ENCODE assay signal across 25 cellular contexts in genomic region chr20:46636514-46636913, GRCh38. TPM values are rescaled to one million over a fixed set of nuclear protein-coding genes. Genes with fewer than 3 reads are reported as not detected.
DNase-seq lines count a peak whose midpoint lies in the region; ATAC-seq, FAIRE-seq and TF ChIP-seq lines count a peak whose summit lies in the region.
"Had no signal": no experiment of that assay in that cellular context is flagged by ENCODE, and none has a peak within 500 bp of the region (broad histone marks: within the 10 kb centered on the region; RNA-seq: fewer than 3 reads in every experiment).

No MANE protein-coding gene starts in this region.

- H3K27ac Mint-ChIP-seq in activated naive CD4-positive, alpha-beta T cell treated with anti-CD3 and anti-CD28 coated beads for 36 hours = no peak overlapping the region
- no peak overlapping the region for H3K27ac Mint-ChIP-seq in activated naive CD4-positive, alpha-beta T cell treated with anti-CD3 and anti-CD28 coated beads, Interleukin-2, amount 10 ng/mL, durations not matched to agents 7 days and 5 days
- H3K27ac Mint-ChIP-seq: CD4-positive, alpha-beta T cell; HFFc6 had no signal

- TF ChIP-seq CTCF in HepG2 (CRISPR knock-in tag; IDR thresholded peaks at IDR 0.05) (no peak), right lobe of liver (IDR thresholded peaks at IDR 0.05) (no peak), dorsolateral prefrontal cortex (IDR thresholded peaks at IDR 0.05 in 54 of 56, conservative IDR thresholded peaks at IDR 0.05 in 2 of 56; ENCODE audit: low read depth in 1 of 56, partially characterized antibody in 56 of 56) (no peak), adrenal gland (IDR thresholded peaks at IDR 0.05) (no peak)

- no peak overlapping the region for H2AK5ac ChIP-seq in trophoblast cell (ENCODE audit: low read length)

- TF ChIP-seq EP300 in HepG2 (IDR thresholded peaks at IDR 0.05; ENCODE audit: low read depth in 2 of 2, low read length in 2 of 2) (no peak), HepG2 (CRISPR knock-in tag; IDR thresholded peaks at IDR 0.05; ENCODE audit: borderline replicate concordance) (no peak)

- H3K14ac ChIP-seq in trophoblast cell (ENCODE audit: low read length) = peak overlapping the region; percentile 38

- no peak overlapping the region for H4K12ac ChIP-seq in trophoblast cell (ENCODE audit: low read depth, low read length)

- DNase-seq in HepG2 (ENCODE audit: low spot score) = no peak
- DNase-seq in right lobe of liver = no peak
- DNase-seq in dorsolateral prefrontal cortex = no peak
- no peak for DNase-seq in trophoblast cell
- DNase-seq in activated naive CD4-positive, alpha-beta T cell treated with anti-CD3 and anti-CD28 coated beads for 36 hours = no peak
- DNase-seq in activated naive CD4-positive, alpha-beta T cell treated with anti-CD3 and anti-CD28 coated beads, Interleukin-2, amount 10 ng/mL, durations not matched to agents 7 days and 5 days = no peak
- DNase-seq in adrenal gland = no peak
- DNase-seq: 8988T; ACHN; AML-193; BE2C; CD4-positive, alpha-beta T cell; CD8-positive, alpha-beta memory T cell; DMS153; DND-41; GOT3; HFFc6 had no signal

- no TSS peak for BruUV-seq in HepG2 (replicated peaks; lab: Mats Ljungman, UMichigan)

- H3K4me1 ChIP-seq in HepG2 (ENCODE audit: insufficient read depth, low read length) (peaks cover 100% of the 10 kb centered on the region), right lobe of liver (peaks cover 0 to 23% (median 6%) of the 10 kb centered on the region in 4 donors), trophoblast cell (ENCODE audit: control insufficient read depth in 1 of 2, insufficient read depth in 2 of 2, low read length in 2 of 2) (peaks cover 36 to 43% of the 10 kb centered on the region in 2 experiments), adrenal gland (replicated peaks in 1 of 2) (peaks cover 0 to 2% of the 10 kb centered on the region in 2 donors)
- H3K4me1 ChIP-seq: A549, BE2C, HAP-1 had no signal

- intact Hi-C loops in HepG2 (cut with micrococcal nuclease; ENCODE audit: unreplicated experiment) (no loop called here), right lobe of liver (cut with DNase I) (no loop called here), dorsolateral prefrontal cortex (cut with DNase I) (loop anchor here (5.0 kb wide), 2 partner anchors 69 to 74 kb away; no protein-coding TSS in a partner anchor), adrenal gland (cut with DNase I) (no loop called here)
- intact Hi-C loops in activated naive CD4-positive, alpha-beta T cell treated with anti-CD3 and anti-CD28 coated beads for 36 hours (cut with micrococcal nuclease) = no loop called here

- ATAC-seq in HepG2 = no peak
- ATAC-seq in right lobe of liver = no peak
- ATAC-seq: A549 had no signal

- WGBS in HepG2 (ENCODE audit: low lambda C conversion rate) = 96% methylated on average over 4 of the region's 4 CpGs
- WGBS in right lobe of liver (ENCODE audit: insufficient coverage, low coverage, low lambda C conversion rate, missing lambda C conversion rate) = no CpG with 5 or more reads among the region's 4 CpGs
- WGBS in trophoblast cell (ENCODE audit: extremely low coverage, insufficient coverage, insufficient read length) = no CpG with 5 or more reads among the region's 4 CpGs
- WGBS in adrenal gland, 4 donors = 92 to 95% (median 94%) methylated on average over 4 of the region's 4 CpGs

- H3K36me3 Mint-ChIP-seq in activated naive CD4-positive, alpha-beta T cell treated with anti-CD3 and anti-CD28 coated beads for 36 hours (ENCODE audit: low read depth) = no peaks in the 10 kb centered on the region
- no peaks in the 10 kb centered on the region for H3K36me3 Mint-ChIP-seq in activated naive CD4-positive, alpha-beta T cell treated with anti-CD3 and anti-CD28 coated beads, Interleukin-2, amount 10 ng/mL, durations not matched to agents 7 days and 5 days
- H3K36me3 Mint-ChIP-seq: CD14-positive monocyte; CD8-positive, alpha-beta memory T cell had no signal

- TF ChIP-seq RAD21 in HepG2 (CRISPR knock-in tag; IDR thresholded peaks at IDR 0.05) = no peak

- in situ Hi-C loops in HepG2 (cut with HindIII; ENCODE audit: extremely low pct_ligation_motif_present, low pct_unique_long_range_greater_than_20kb) = loop anchor here (5.0 kb wide), 1 partner anchor 69 kb away; no protein-coding TSS in a partner anchor

- peaks cover 7% of the 10 kb centered on the region for H3K27me3 Mint-ChIP-seq in activated naive CD4-positive, alpha-beta T cell treated with anti-CD3 and anti-CD28 coated beads for 36 hours (ENCODE audit: low read depth)
- H3K27me3 Mint-ChIP-seq in activated naive CD4-positive, alpha-beta T cell treated with anti-CD3 and anti-CD28 coated beads, Interleukin-2, amount 10 ng/mL, durations not matched to agents 7 days and 5 days = peaks cover 9% of the 10 kb centered on the region

- no peak for FAIRE-seq in HepG2 (lab: Jason Lieb, UNC)
- FAIRE-seq: A549, G401.6, GM12892, GM18507, H54 had no signal

- H3K4me2 ChIP-seq in HepG2 (ENCODE audit: low read depth, low read length) (no peak overlapping the region), trophoblast cell (ENCODE audit: low read length) (no peak overlapping the region)
- H3K4me2 ChIP-seq: A549 had no signal

- no peak overlapping the region for H3K9ac ChIP-seq in HepG2 (ENCODE audit: insufficient read depth, low read depth, low read length)
- no peak overlapping the region for H3K9ac ChIP-seq in trophoblast cell (ENCODE audit: low read length)
- H3K9ac ChIP-seq: BLaER1 treated with 17β-estradiol and CSF1 and Interleukin-3, amounts not matched to agents 10 nM and 100 nM had no signal

- H3K27me3 ChIP-seq in HepG2 (ENCODE audit: control insufficient read depth in 1 of 2, insufficient read depth in 2 of 2, low read length in 2 of 2) = no peaks in the 10 kb centered on the region
- no peaks in the 10 kb centered on the region for H3K27me3 ChIP-seq in right lobe of liver
- no peaks in the 10 kb centered on the region for H3K27me3 ChIP-seq in dorsolateral prefrontal cortex
- H3K27me3 ChIP-seq in trophoblast cell (ENCODE audit: insufficient read depth, low read length) = no peaks in the 10 kb centered on the region
- no peaks in the 10 kb centered on the region for H3K27me3 ChIP-seq in adrenal gland
- H3K27me3 ChIP-seq: BE2C; BLaER1 treated with 17β-estradiol and CSF1 and Interleukin-3, amounts not matched to agents 10 nM and 100 nM had no signal

- H3K79me1 ChIP-seq in trophoblast cell (ENCODE audit: low read length) = peaks cover 24% of the 10 kb centered on the region

- POLR2A ChIA-PET in HepG2 (lab: Yijun Ruan, JAX) = interaction anchor here (1.0 to 6.4 kb wide), 3 partner anchors 12 to 51 kb away, joined by 3 to 72 read pairs (median 42); partner anchors contain the start of gene SLC13A3

- H3K79me2 ChIP-seq in HepG2 (ENCODE audit: insufficient read depth, low read length) = peaks cover 2% of the 10 kb centered on the region
- no peaks in the 10 kb centered on the region for H3K79me2 ChIP-seq in trophoblast cell (ENCODE audit: control insufficient read depth, insufficient read depth, low read length, poor library complexity)

- H3K27ac ChIP-seq in HepG2 (ENCODE audit: extremely low read length, insufficient read depth, low read length) (no peak overlapping the region), right lobe of liver (no peak overlapping the region), dorsolateral prefrontal cortex (peak overlapping the region in 38 of 59 donors; percentile 9 to 94 (median 86)), trophoblast cell (ENCODE audit: low read depth, low read length) (no peak overlapping the region), adrenal gland (no peak overlapping the region)
- H3K27ac ChIP-seq: A549; BLaER1 treated with 17β-estradiol and CSF1 and Interleukin-3, amounts not matched to agents 10 nM and 100 nM had no signal

- no peak overlapping the region for H3K23ac ChIP-seq in trophoblast cell (ENCODE audit: low read length)

- peaks cover 4 to 19% of the 10 kb centered on the region in 2 experiments; a peak in 4 of 5 replicates for H3K36me3 ChIP-seq in HepG2 (replicated peaks in 1 of 2; ENCODE audit: control insufficient read depth in 1 of 2, insufficient read depth in 2 of 2, low read length in 2 of 2)
- H3K36me3 ChIP-seq in right lobe of liver = no peaks in the 10 kb centered on the region
- H3K36me3 ChIP-seq in trophoblast cell (ENCODE audit: control insufficient read depth in 1 of 2, insufficient read depth in 2 of 2, low read length in 2 of 2) = no peaks in the 10 kb centered on the region
- H3K36me3 ChIP-seq in adrenal gland (replicated peaks in 1 of 2) = no peaks in the 10 kb centered on the region
- H3K36me3 ChIP-seq: BE2C; BLaER1 treated with 17β-estradiol and CSF1 and Interleukin-3, amounts not matched to agents 10 nM and 100 nM; HAP-1 had no signal

- H4K91ac ChIP-seq in trophoblast cell (ENCODE audit: low read depth, low read length) = peak overlapping the region; percentile 53

- H3K4me3 Mint-ChIP-seq in activated naive CD4-positive, alpha-beta T cell treated with anti-CD3 and anti-CD28 coated beads for 36 hours = no peak overlapping the region
- H3K4me3 Mint-ChIP-seq in activated naive CD4-positive, alpha-beta T cell treated with anti-CD3 and anti-CD28 coated beads, Interleukin-2, amount 10 ng/mL, durations not matched to agents 7 days and 5 days = no peak overlapping the region
- H3K4me3 Mint-ChIP-seq: CD14-positive monocyte; CD4-positive, alpha-beta T cell; CD8-positive, alpha-beta memory T cell; HFFc6 had no signal

- H2AFZ ChIP-seq in HepG2 (ENCODE audit: low read length) (no peak overlapping the region), trophoblast cell (ENCODE audit: insufficient read depth, low read length, poor library complexity) (no peak overlapping the region)

- H3K4me3 ChIP-seq in HepG2 (replicated peaks in 1 of 3; ENCODE audit: insufficient read depth in 1 of 3, low read depth in 2 of 3, low read length in 3 of 3) (no peak overlapping the region), right lobe of liver (no peak overlapping the region), dorsolateral prefrontal cortex (no peak overlapping the region), trophoblast cell (ENCODE audit: low read depth, low read length) (no peak overlapping the region), adrenal gland (no peak overlapping the region)
- H3K4me3 ChIP-seq: A549; BLaER1 treated with 17β-estradiol and CSF1 and Interleukin-3, amounts not matched to agents 10 nM and 100 nM; HAP-1 had no signal

- peak overlapping the region; percentile 39 for H3K18ac ChIP-seq in trophoblast cell (ENCODE audit: low read length)

- peak overlapping the region; percentile 85 for H2BK12ac ChIP-seq in trophoblast cell (ENCODE audit: low read length)

- H3K4ac ChIP-seq in trophoblast cell (ENCODE audit: low read depth, low read length) = no peak overlapping the region

- peak overlapping the region; percentile 65 for H2BK120ac ChIP-seq in trophoblast cell (ENCODE audit: insufficient read depth, low read length, poor library complexity)

- TF ChIP-seq POLR2A in HepG2 (IDR thresholded peaks at IDR 0.05; ENCODE audit: insufficient read depth in 1 of 2, low read depth in 2 of 2, low read length in 2 of 2) (no peak), right lobe of liver (IDR thresholded peaks at IDR 0.05) (no peak), adrenal gland (IDR thresholded peaks at IDR 0.05) (no peak)

- H4K8ac ChIP-seq in trophoblast cell (ENCODE audit: low read depth, low read length) = no peak overlapping the region

- H2BK5ac ChIP-seq in trophoblast cell (ENCODE audit: low read depth, low read length, poor library complexity) = peak overlapping the region; percentile 15

- no peaks in the 10 kb centered on the region for H3K4me1 Mint-ChIP-seq in activated naive CD4-positive, alpha-beta T cell treated with anti-CD3 and anti-CD28 coated beads for 36 hours (ENCODE audit: low read depth)
- no peaks in the 10 kb centered on the region for H3K4me1 Mint-ChIP-seq in activated naive CD4-positive, alpha-beta T cell treated with anti-CD3 and anti-CD28 coated beads, Interleukin-2, amount 10 ng/mL, durations not matched to agents 7 days and 5 days
- H3K4me1 Mint-ChIP-seq: CD8-positive, alpha-beta memory T cell had no signal

- H3K9me3 ChIP-seq in HepG2 (ENCODE audit: low read length) = no peaks in the 10 kb centered on the region
- H3K9me3 ChIP-seq in right lobe of liver = no peaks in the 10 kb centered on the region
- no peaks in the 10 kb centered on the region for H3K9me3 ChIP-seq in trophoblast cell (ENCODE audit: insufficient read depth, low read depth, low read length)
- no peaks in the 10 kb centered on the region for H3K9me3 ChIP-seq in adrenal gland (replicated peaks in 1 of 3)
- H3K9me3 ChIP-seq: A549, BE2C, HAP-1 had no signal

- H3K9me3 Mint-ChIP-seq in activated naive CD4-positive, alpha-beta T cell treated with anti-CD3 and anti-CD28 coated beads for 36 hours = no peaks in the 10 kb centered on the region
- H3K9me3 Mint-ChIP-seq in activated naive CD4-positive, alpha-beta T cell treated with anti-CD3 and anti-CD28 coated beads, Interleukin-2, amount 10 ng/mL, durations not matched to agents 7 days and 5 days = no peaks in the 10 kb centered on the region
- H3K9me3 Mint-ChIP-seq: CD4-positive, alpha-beta T cell; CD8-positive, alpha-beta memory T cell; HFFc6 had no signal

- no peaks in the 10 kb centered on the region for H4K20me1 ChIP-seq in HepG2 (ENCODE audit: insufficient read depth, low read length)
- H4K20me1 ChIP-seq: BLaER1 treated with 17β-estradiol and CSF1 and Interleukin-3, amounts not matched to agents 10 nM and 100 nM had no signal

- CTCF ChIA-PET in HepG2 (lab: Yijun Ruan, JAX; ENCODE audit: low intra/inter-chr PET ratio, low total read pairs) = no interaction called here
- CTCF ChIA-PET in activated naive CD4-positive, alpha-beta T cell treated with anti-CD3 and anti-CD28 coated beads for 36 hours (lab: Charles Lee) = no interaction called here
- CTCF ChIA-PET in activated naive CD4-positive, alpha-beta T cell treated with anti-CD3 and anti-CD28 coated beads, Interleukin-2, amount 10 ng/mL, durations not matched to agents 7 days and 5 days (lab: Charles Lee) = no interaction called here

RNA-seq across cellular contexts. Expression of gene SLC13A3, which starts 14.7 kb away (rescaled TPM):
- total RNA-seq in HepG2 (2016; rRNA removed; fragmentation: Illumina TruSeq; extraction: Trizol) (27.9 and 66.5 TPM in 2 replicates), right lobe of liver (10 to 100 TPM in 3 of 6 experiments, 1 to 10 TPM in 3; 3.7 to 14.6 (median 9.3) TPM), dorsolateral prefrontal cortex (10 to 100 TPM in 119 of 120 experiments, 1 to 10 TPM in 1; 7.7 to 76.0 (median 26.1) TPM), adrenal gland (10 to 100 TPM in 1 of 8 donors, 1 to 10 TPM in 7; 1.6 to 11.2 (median 4.0) TPM)
- total RNA-seq in HepG2 (2016; cell fraction: cytosol; rRNA removed; fragmentation: Illumina TruSeq; extraction: Trizol; ENCODE audit: low read depth) = 23.8 and 30.4 TPM in 2 replicates
- 29.2 and 65.4 TPM in 2 replicates for total RNA-seq in HepG2 (2016; cell fraction: insoluble cytoplasmic fraction; rRNA removed; fragmentation: Illumina TruSeq; extraction: Trizol)
- 25.6 and 35.7 TPM in 2 replicates for total RNA-seq in HepG2 (2016; cell fraction: membrane; rRNA removed; fragmentation: Illumina TruSeq; extraction: Trizol)
- total RNA-seq in HepG2 (2016; cell fraction: nucleus; rRNA removed; fragmentation: Illumina TruSeq; extraction: Trizol) = 59.9 and 65.1 TPM in 2 replicates
- polyA plus RNA-seq in HepG2 (2011; rRNA removed) (63.3 and 76.0 TPM in 2 replicates), adrenal gland (1 to 10 TPM; 1.5 to 4.2 (median 1.9) TPM)
- 40.8 and 74.9 TPM in 2 replicates for polyA plus RNA-seq in HepG2 (2011; cell fraction: cytosol; rRNA removed)
- 88.1 and 138 TPM in 2 replicates for polyA plus RNA-seq in HepG2 (2011; cell fraction: nucleus; rRNA removed)
- 42.2 and 59.1 TPM in 2 replicates for polyA plus RNA-seq in HepG2 (2012)
- 25.1 and 35.1 TPM in 2 replicates for polyA plus RNA-seq in HepG2 (2016; cell fraction: cytosol; fragmentation: Illumina TruSeq; extraction: Trizol; ENCODE audit: low read depth)
- polyA plus RNA-seq in HepG2 (2016; cell fraction: insoluble cytoplasmic fraction; fragmentation: Illumina TruSeq; extraction: Trizol; ENCODE audit: low read depth) = 30.5 and 31.8 TPM in 2 replicates
- polyA plus RNA-seq in HepG2 (2016; cell fraction: membrane; fragmentation: Illumina TruSeq; extraction: Trizol; ENCODE audit: low read depth) = 24.6 and 30.2 TPM in 2 replicates
- 99.0 and 99.2 TPM in 2 replicates for polyA plus RNA-seq in HepG2 (2016; cell fraction: nucleus; fragmentation: Illumina TruSeq; extraction: Trizol; ENCODE audit: insufficient read depth, low read depth)
- polyA minus RNA-seq in HepG2 (2011; rRNA and poly(A)+ RNA removed; ENCODE audit: low replicate concordance) = 0.42 and 193 TPM in 2 replicates
- 32.3 and 43.5 TPM in 2 replicates for polyA minus RNA-seq in HepG2 (2011; cell fraction: cytosol; rRNA and poly(A)+ RNA removed)
- polyA minus RNA-seq in HepG2 (2011; cell fraction: nucleus; rRNA and poly(A)+ RNA removed) = 50.4 and 63.9 TPM in 2 replicates
- 2.9 and 3.4 TPM in 2 replicates for polyA plus RNA-seq in trophoblast cell (2013)
- total RNA-seq in activated naive CD4-positive, alpha-beta T cell treated with anti-CD3 and anti-CD28 coated beads for 36 hours = not detected
- polyA plus RNA-seq: CD14-positive monocyte; CD8-positive, alpha-beta memory T cell had no signal

RNA-seq across cellular contexts. Expression of gene TP53RK, which starts 52.7 kb away (rescaled TPM):
- total RNA-seq in HepG2 (2016; rRNA removed; fragmentation: Illumina TruSeq; extraction: Trizol) (25.5 and 31.0 TPM in 2 replicates), right lobe of liver (1 to 10 TPM; 3.1 to 10.0 (median 5.2) TPM), dorsolateral prefrontal cortex (10 to 100 TPM in 119 of 120 experiments, 1 to 10 TPM in 1; 9.6 to 17.8 (median 13.5) TPM), adrenal gland (10 to 100 TPM in 7 of 8 donors, 1 to 10 TPM in 1; 9.7 to 35.0 (median 16.9) TPM)
- total RNA-seq in HepG2 (2016; cell fraction: cytosol; rRNA removed; fragmentation: Illumina TruSeq; extraction: Trizol; ENCODE audit: low read depth) = 5.6 and 7.0 TPM in 2 replicates
- 26.0 and 33.1 TPM in 2 replicates for total RNA-seq in HepG2 (2016; cell fraction: insoluble cytoplasmic fraction; rRNA removed; fragmentation: Illumina TruSeq; extraction: Trizol)
- 12.6 and 14.4 TPM in 2 replicates for total RNA-seq in HepG2 (2016; cell fraction: membrane; rRNA removed; fragmentation: Illumina TruSeq; extraction: Trizol)
- 15.4 and 17.9 TPM in 2 replicates for total RNA-seq in HepG2 (2016; cell fraction: nucleus; rRNA removed; fragmentation: Illumina TruSeq; extraction: Trizol)
- polyA plus RNA-seq in HepG2 (2011; rRNA removed) (11.3 and 12.9 TPM in 2 replicates), adrenal gland (10 to 100 TPM in 1 of 3 donors, 1 to 10 TPM in 2; 8.9 to 19.8 (median 9.2) TPM)
- 9.0 and 10.2 TPM in 2 replicates for polyA plus RNA-seq in HepG2 (2011; cell fraction: cytosol; rRNA removed)
- polyA plus RNA-seq in HepG2 (2011; cell fraction: nucleus; rRNA removed) = 4.4 and 5.3 TPM in 2 replicates
- polyA plus RNA-seq in HepG2 (2012) = 10.7 and 12.3 TPM in 2 replicates
- polyA plus RNA-seq in HepG2 (2016; cell fraction: cytosol; fragmentation: Illumina TruSeq; extraction: Trizol; ENCODE audit: low read depth) = 3.9 and 4.7 TPM in 2 replicates
- 28.1 and 30.7 TPM in 2 replicates for polyA plus RNA-seq in HepG2 (2016; cell fraction: insoluble cytoplasmic fraction; fragmentation: Illumina TruSeq; extraction: Trizol; ENCODE audit: low read depth)
- polyA plus RNA-seq in HepG2 (2016; cell fraction: membrane; fragmentation: Illumina TruSeq; extraction: Trizol; ENCODE audit: low read depth) = 7.3 and 9.0 TPM in 2 replicates
- 18.2 and 18.6 TPM in 2 replicates for polyA plus RNA-seq in HepG2 (2016; cell fraction: nucleus; fragmentation: Illumina TruSeq; extraction: Trizol; ENCODE audit: insufficient read depth, low read depth)
- polyA minus RNA-seq in HepG2 (2011; rRNA and poly(A)+ RNA removed; ENCODE audit: low replicate concordance) = 9.2 and 11.2 TPM in 2 replicates
- 10.6 and 11.6 TPM in 2 replicates for polyA minus RNA-seq in HepG2 (2011; cell fraction: cytosol; rRNA and poly(A)+ RNA removed)
- polyA minus RNA-seq in HepG2 (2011; cell fraction: nucleus; rRNA and poly(A)+ RNA removed) = 12.6 and 13.1 TPM in 2 replicates
- polyA plus RNA-seq in trophoblast cell (2013) = 11.1 and 11.8 TPM in 2 replicates
- 1 to 10 TPM; 7.8 to 8.3 TPM for total RNA-seq in activated naive CD4-positive, alpha-beta T cell treated with anti-CD3 and anti-CD28 coated beads for 36 hours

Comparison
In these comparisons a context has a peak if more than half of its experiments do, and no peak if none do; other contexts are left out.
1. H3K27ac ChIP-seq: peak in dorsolateral prefrontal cortex (38 of 59); none in HepG2 (single experiment), right lobe of liver (0 of 3), trophoblast cell (single experiment) and adrenal gland (0 of 5).
2. intact Hi-C loops: an anchor here in dorsolateral prefrontal cortex (5.0 kb wide); none called in HepG2, right lobe of liver, activated naive CD4-positive, alpha-beta T cell treated with anti-CD3 and anti-CD28 coated beads for 36 hours and adrenal gland.